ENCODE assay signal across 19 cellular contexts in the genomic region with DNA sequence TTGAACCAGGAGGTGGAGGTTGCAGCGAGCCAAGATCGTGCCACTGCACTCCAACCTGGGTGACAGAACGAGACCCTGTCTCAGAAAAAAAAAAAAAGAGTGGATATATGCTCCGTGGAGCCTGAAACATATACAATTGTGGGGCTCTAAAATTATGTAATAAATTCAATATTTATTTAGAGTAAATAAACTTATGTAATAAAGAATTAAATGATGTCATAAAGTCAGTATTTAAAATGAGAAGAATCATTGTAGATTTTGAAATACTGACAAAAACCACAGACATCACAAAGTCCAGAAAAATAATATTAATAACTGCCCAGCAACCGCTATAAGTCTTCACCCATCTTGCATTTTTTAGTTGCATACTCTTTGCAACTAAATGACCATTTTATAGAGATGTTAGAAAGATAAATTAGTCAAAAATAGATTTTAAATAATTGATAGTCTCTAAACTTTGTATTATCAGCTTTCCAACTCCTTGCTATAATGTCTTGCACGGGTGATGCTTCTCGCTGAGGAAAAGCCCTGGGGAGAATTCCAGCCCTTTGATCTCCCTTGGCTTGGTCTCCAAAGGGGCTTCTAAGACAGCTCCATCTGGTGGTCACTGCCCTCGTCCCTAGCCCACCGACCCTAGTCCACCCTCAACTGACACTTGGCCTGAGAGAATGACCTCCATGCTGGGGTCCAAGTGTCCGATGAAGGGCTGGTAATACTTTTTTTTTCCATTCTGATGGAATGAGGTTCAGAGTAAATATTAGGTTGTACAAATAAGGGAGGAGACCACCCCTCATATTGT. TPM values are rescaled to one million over a fixed set of nuclear protein-coding genes. Genes with fewer than 3 reads are reported as not detected.
DNase-seq lines count a peak whose midpoint lies in the region; ATAC-seq and TF ChIP-seq lines count a peak whose summit lies in the region.
"Had no signal": no experiment of that assay in that cellular context is flagged by ENCODE, and none has a peak within 500 bp of the region (broad histone marks: within the 10 kb centered on the region; RNA-seq: fewer than 3 reads in every experiment).

No MANE protein-coding gene starts in this region.

- DNase-seq in SK-N-SH (no peak), OCI-LY7 (ENCODE audit: low spot score) (no peak), endodermal cell (peak; percentile 78), T-helper 1 cell (no peak)
- no peak for DNase-seq in activated CD8-positive, alpha-beta memory T cell treated with anti-CD3 and anti-CD28 coated beads, Interleukin-2, amount 50 U/mL, for 4 hours
- DNase-seq: Caco-2, DMS53, KG1, NCI-H1092, NCI-H2107, NCI-H226, NCI-H526 treated with DMSO at 0.1 percent for 48 hours, Peyer's patch, SHP77 had no signal

- no peak overlapping the region for H3K4me3 Mint-ChIP-seq in endodermal cell
- H3K4me3 Mint-ChIP-seq: CD14-positive monocyte had no signal

- no peak overlapping the region for H3K27ac Mint-ChIP-seq in endodermal cell
- H3K27ac Mint-ChIP-seq: CD14-positive monocyte had no signal

- WGBS in SK-N-SH (ENCODE audit: low lambda C conversion rate) = 53% methylated on average over 10 of the region's 10 CpGs
- 70 to 81% methylated on average over 4 to 9 of the region's 10 CpGs for WGBS in endodermal cell (ENCODE audit: insufficient coverage in 1 of 2, insufficient read length in 1 of 2), 2 experiments
- 77 to 83% methylated on average over 6 to 9 of the region's 10 CpGs for WGBS in gastroesophageal sphincter (ENCODE audit: low coverage in 1 of 2), 2 donors

- no peaks in the 10 kb centered on the region for H3K9me3 ChIP-seq in SK-N-SH
- no peaks in the 10 kb centered on the region for H3K9me3 ChIP-seq in OCI-LY7 (ENCODE audit: low read length)
- peaks cover 8% of the 10 kb centered on the region for H3K9me3 ChIP-seq in endodermal cell (ENCODE audit: control insufficient read depth, low read length)
- H3K9me3 ChIP-seq in gastroesophageal sphincter = no peaks in the 10 kb centered on the region
- H3K9me3 ChIP-seq: Caco-2, Peyer's patch had no signal

- H3K4me3 ChIP-seq in SK-N-SH (ENCODE audit: low read depth in 2 of 2, low read length in 1 of 2) (no peak overlapping the region), OCI-LY7 (ENCODE audit: low read depth, low read length, poor library complexity, severe bottlenecking) (no peak overlapping the region), endodermal cell (ENCODE audit: low read length) (no peak overlapping the region), gastroesophageal sphincter (no peak overlapping the region)
- H3K4me3 ChIP-seq: GM12878, Peyer's patch had no signal

- H3K9ac ChIP-seq in SK-N-SH (no peak overlapping the region), endodermal cell (ENCODE audit: extremely low read depth, low read length, poor library complexity, severe bottlenecking) (no peak overlapping the region)

- H3K9me3 Mint-ChIP-seq in endodermal cell = peaks cover 26% of the 10 kb centered on the region

- H3K27me3 ChIP-seq in SK-N-SH (ENCODE audit: insufficient read depth) (no peaks in the 10 kb centered on the region), endodermal cell (ENCODE audit: control insufficient read depth, insufficient read depth, low read length, poor library complexity, severe bottlenecking) (peaks cover 12% of the 10 kb centered on the region), gastroesophageal sphincter (no peaks in the 10 kb centered on the region)
- H3K27me3 ChIP-seq: Peyer's patch had no signal

- CTCF ChIA-PET in SK-N-SH (lab: Yijun Ruan, JAX) (interaction anchor here (0.7 to 1.3 kb wide), 3 partner anchors 90 to 96 kb away, joined by 3 read pairs; no protein-coding TSS in a partner anchor), OCI-LY7 (lab: Charles Lee; ENCODE audit: unreplicated experiment) (no interaction called here)

- H3K27ac ChIP-seq in SK-N-SH (ENCODE audit: low read depth in 2 of 2, low read length in 1 of 2) = no peak overlapping the region
- no peak overlapping the region for H3K27ac ChIP-seq in OCI-LY7 (ENCODE audit: low read depth, low read length, poor library complexity, severe bottlenecking)
- H3K27ac ChIP-seq in endodermal cell (ENCODE audit: low read depth, low read length) = no peak overlapping the region
- no peak overlapping the region for H3K27ac ChIP-seq in gastroesophageal sphincter
- H3K27ac ChIP-seq: Peyer's patch had no signal

- H2AFZ ChIP-seq in SK-N-SH (ENCODE audit: low read depth) = no peak overlapping the region
- H2AFZ ChIP-seq in OCI-LY7 (ENCODE audit: low read length) = no peak overlapping the region

- intact Hi-C loops in OCI-LY7 (cut with micrococcal nuclease; ENCODE audit: unreplicated experiment) = no loop called here

- TF ChIP-seq CTCF in SK-N-SH (IDR thresholded peaks at IDR 0.05) (peak; percentile 13; the same call in 1 of the 2 replicates), OCI-LY7 (conservative IDR thresholded peaks at IDR 0.05; ENCODE audit: low read length) (peak; percentile 40; the same call in 1 of the 2 replicates), endodermal cell (conservative IDR thresholded peaks at IDR 0.05) (peak; percentile 61), gastroesophageal sphincter (IDR thresholded peaks at IDR 0.05) (no peak)

- H3K9me2 ChIP-seq in SK-N-SH (no peaks in the 10 kb centered on the region), OCI-LY7 (ENCODE audit: insufficient read depth, low read length) (no peaks in the 10 kb centered on the region)

- peaks cover 13% of the 10 kb centered on the region for H3K27me3 Mint-ChIP-seq in endodermal cell (ENCODE audit: insufficient read depth)

- POLR2A ChIA-PET in SK-N-SH (lab: Yijun Ruan, JAX) = no interaction called here
- POLR2A ChIA-PET in OCI-LY7 (lab: Charles Lee) = no interaction called here

- H3K4me1 ChIP-seq in SK-N-SH (ENCODE audit: control insufficient read depth in 1 of 2, insufficient read depth in 2 of 2, low read depth in 1 of 2, low read length in 1 of 2) (no peaks in the 10 kb centered on the region), OCI-LY7 (ENCODE audit: insufficient read depth, low read length, poor library complexity, severe bottlenecking) (no peaks in the 10 kb centered on the region), endodermal cell (ENCODE audit: control insufficient read depth, insufficient read depth, low read length) (no peaks in the 10 kb centered on the region), gastroesophageal sphincter (no peaks in the 10 kb centered on the region)
- H3K4me1 ChIP-seq: Caco-2, Peyer's patch had no signal

- no TSS peak for BruUV-seq in OCI-LY7 (replicated peaks; lab: Mats Ljungman, UMichigan)

- H3K36me3 Mint-ChIP-seq in endodermal cell (ENCODE audit: low read depth) = peaks cover 2% of the 10 kb centered on the region
- H3K36me3 Mint-ChIP-seq: CD14-positive monocyte had no signal

- H3F3A ChIP-seq in SK-N-SH (replicated peaks; ENCODE audit: insufficient read depth) = no peaks in the 10 kb centered on the region

- no peak for TF ChIP-seq RAD21 in SK-N-SH (IDR thresholded peaks at IDR 0.05; ENCODE audit: low read length)

- H4K20me1 ChIP-seq in SK-N-SH (ENCODE audit: insufficient read depth) (no peaks in the 10 kb centered on the region), OCI-LY7 (ENCODE audit: insufficient read depth, low read length) (no peaks in the 10 kb centered on the region)

- H3K79me2 ChIP-seq in SK-N-SH (ENCODE audit: insufficient read depth) = no peaks in the 10 kb centered on the region
- no peaks in the 10 kb centered on the region for H3K79me2 ChIP-seq in OCI-LY7 (ENCODE audit: insufficient read depth, low read depth, low read length)

- TF ChIP-seq POLR2A in gastroesophageal sphincter (IDR thresholded peaks at IDR 0.05) = no peak

- H3K36me3 ChIP-seq in SK-N-SH (replicated peaks in 1 of 2; ENCODE audit: control insufficient read depth in 1 of 2, insufficient read depth in 2 of 2, low read length in 1 of 2) (no peaks in the 10 kb centered on the region), OCI-LY7 (ENCODE audit: insufficient read depth, low read length) (no peaks in the 10 kb centered on the region), endodermal cell (ENCODE audit: control insufficient read depth, insufficient read depth, low read length) (no peaks in the 10 kb centered on the region), gastroesophageal sphincter (no peaks in the 10 kb centered on the region)
- H3K36me3 ChIP-seq: Peyer's patch had no signal

- H3K4me1 Mint-ChIP-seq in endodermal cell = no peaks in the 10 kb centered on the region

- ATAC-seq in SK-N-SH treated with all-trans-retinoic acid at 6 μM for 48 hours (no peak), gastroesophageal sphincter (no peak), GM18861 (IDR thresholded peaks at IDR 0.05; ENCODE audit: unreplicated experiment) (no peak)
- ATAC-seq: GM12878 had no signal

- TF ChIP-seq EP300 in SK-N-SH (IDR thresholded peaks at IDR 0.05; ENCODE audit: borderline replicate concordance in 1 of 2, low read depth in 1 of 2, low read length in 1 of 2) (no peak), gastroesophageal sphincter (IDR thresholded peaks at IDR 0.05) (no peak)

- H3K4me2 ChIP-seq in SK-N-SH (no peak overlapping the region), OCI-LY7 (ENCODE audit: low read length) (no peak overlapping the region)

TF ChIP-seq in SK-N-SH, 30 proteins besides CTCF, POLR2A, EP300 and RAD21:
- TF ChIP-seq GABPA (IDR thresholded peaks at IDR 0.05; ENCODE audit: low read depth) (no peak), RXRA (IDR thresholded peaks at IDR 0.05; ENCODE audit: borderline replicate concordance, low read depth) (no peak)

RNA-seq across cellular contexts. Expression of gene TMBIM6, which starts 7.9 kb away (rescaled TPM):
- polyA plus RNA-seq in SK-N-SH (2012; rRNA removed) = 290 and 360 TPM in 2 replicates
- 355 TPM in 2 replicates for polyA plus RNA-seq in SK-N-SH (2012; cell fraction: cytosol; rRNA removed)
- 242 and 304 TPM in 2 replicates for polyA plus RNA-seq in SK-N-SH (2012; cell fraction: nucleus; rRNA removed)
- 116 and 120 TPM in 2 replicates for total RNA-seq in OCI-LY7 (2014; rRNA removed; shearing (Covaris generic))
- total RNA-seq in OCI-LY7 (2022) (170 and 172 TPM in 2 replicates), endodermal cell (100 to 1,000 TPM; 426 to 455 TPM), gastroesophageal sphincter (100 to 1,000 TPM; 251 to 408 (median 329) TPM)
- polyA plus RNA-seq in endodermal cell (2013, experiment 1 of 2) = 396 TPM
- 348 TPM for polyA plus RNA-seq in endodermal cell (2013, experiment 2 of 2)

RNA-seq across cellular contexts. Expression of gene FMNL3, which starts 26.2 kb away (rescaled TPM):
- polyA plus RNA-seq in SK-N-SH (2012; rRNA removed) = 10.2 and 13.1 TPM in 2 replicates
- polyA plus RNA-seq in SK-N-SH (2012; cell fraction: cytosol; rRNA removed) = 6.6 and 8.8 TPM in 2 replicates
- polyA plus RNA-seq in SK-N-SH (2012; cell fraction: nucleus; rRNA removed) = 19.5 and 24.9 TPM in 2 replicates
- 28.7 and 29.6 TPM in 2 replicates for total RNA-seq in OCI-LY7 (2014; rRNA removed; shearing (Covaris generic))
- 13.8 and 15.6 TPM in 2 replicates for total RNA-seq in OCI-LY7 (2022)
- 10 to 100 TPM; 22.4 to 23.5 TPM for total RNA-seq in endodermal cell
- 14.2 TPM for polyA plus RNA-seq in endodermal cell (2013, experiment 1 of 2)
- polyA plus RNA-seq in endodermal cell (2013, experiment 2 of 2) = 15.9 TPM
- 10 to 100 TPM; 10.4 to 15.4 (median 12.6) TPM for total RNA-seq in gastroesophageal sphincter

Comparison
In these comparisons a context has a peak if more than half of its experiments do, and no peak if none do; other contexts are left out.
1. CTCF ChIP-seq: peak in SK-N-SH (single experiment), OCI-LY7 (single experiment) and endodermal cell (single experiment); none in gastroesophageal sphincter (0 of 4).